8 cellular contexts compared by ENCODE assay signal in genomic region chr1:225653463-225654276, GRCh38. TPM values are rescaled to one million over a fixed set of nuclear protein-coding genes. Genes with fewer than 3 reads are reported as not detected.
DNase-seq lines count a peak whose midpoint lies in the region; ATAC-seq, FAIRE-seq and TF ChIP-seq lines count a peak whose summit lies in the region.

No MANE protein-coding gene starts in this region.

- H3K27me3 ChIP-seq in MG63 (no peaks in the 10 kb centered on the region), lower lobe of right lung (ENCODE audit: low read depth) (no peaks in the 10 kb centered on the region)

- H3K27ac Mint-ChIP-seq in activated B cell treated with CpG ODN at 0.5 μM for 24 hours, result peak overlapping the region; percentile 24
- H3K27ac Mint-ChIP-seq in effector memory CD8-positive, alpha-beta T cell, result peak overlapping the region in 1 of 2 donors; percentile 3
- H3K27ac Mint-ChIP-seq in stimulated activated naive CD8-positive, alpha-beta T cell treated with anti-CD3 and anti-CD28 coated beads, Interleukin-15, Interleukin-2, amounts not matched to agents 100 ng/mL and 50 ng/mL, for 24 hours, result no peak overlapping the region

- H3K36me3 ChIP-seq in MG63 (peaks cover 18% of the 10 kb centered on the region), lower lobe of right lung (no peaks in the 10 kb centered on the region)

- CTCF ChIA-PET in activated B cell treated with CpG ODN at 0.5 μM for 24 hours (lab: Charles Lee), result no interaction called here

- intact Hi-C loops in activated B cell treated with CpG ODN at 0.5 μM for 24 hours (cut with micrococcal nuclease) (loop anchor here (2.0 to 10.0 kb wide), 5 partner anchors 99 to 271 kb away; partner anchors contain the start of genes PYCR2 and SRP9), lower lobe of right lung (cut with DNase I) (no loop called here)

- H3K27me3 Mint-ChIP-seq in activated B cell treated with CpG ODN at 0.5 μM for 24 hours, result peaks cover 9% of the 10 kb centered on the region
- H3K27me3 Mint-ChIP-seq in effector memory CD8-positive, alpha-beta T cell, result peaks cover 31 to 33% of the 10 kb centered on the region in 2 donors
- H3K27me3 Mint-ChIP-seq in stimulated activated naive CD8-positive, alpha-beta T cell treated with anti-CD3 and anti-CD28 coated beads, Interleukin-15, Interleukin-2, amounts not matched to agents 100 ng/mL and 50 ng/mL, for 24 hours, result peaks cover 52% of the 10 kb centered on the region

- H3K27ac ChIP-seq in lower lobe of right lung, result peak overlapping the region; percentile 91

- peaks cover 31% of the 10 kb centered on the region for H3K4me1 ChIP-seq in lower lobe of right lung

- DNase-seq in Ammon's horn (ENCODE audit: low spot score) (peak; percentile 77), MG63 (peak; percentile 84), activated B cell treated with CpG ODN at 0.5 μM for 24 hours (peak; percentile 43), lower lobe of right lung (peak; percentile 69), GM19239 (ENCODE audit: insufficient read length, low spot score) (no peak)
- DNase-seq in effector memory CD8-positive, alpha-beta T cell, result peak in 1 of 3 experiments; percentile 6

- FAIRE-seq in GM19239 (lab: Jason Lieb, UNC), result no peak

- POLR2A ChIA-PET in activated B cell treated with CpG ODN at 0.5 μM for 24 hours (lab: Charles Lee), result interaction anchor here (2.0 kb wide), 1 partner anchor 124 kb away, joined by 10 read pairs; the partner anchor contains the start of gene SRP9

- H3K4me3 ChIP-seq in MG63, result peak overlapping the region; percentile 72
- H3K4me3 ChIP-seq in lower lobe of right lung, result peak overlapping the region; percentile 82

- peak; percentile 34 for ATAC-seq in GM19351 (IDR thresholded peaks at IDR 0.05; ENCODE audit: unreplicated experiment)
- ATAC-seq in activated B cell treated with CpG ODN at 0.5 μM for 24 hours (ENCODE audit: low read depth), result peak; percentile 60
- peak; percentile 43 for ATAC-seq in effector memory CD8-positive, alpha-beta T cell (replicated peaks)
- peak; percentile 68 to 72 for ATAC-seq in lower lobe of right lung

- no peaks in the 10 kb centered on the region for H3K9me3 ChIP-seq in MG63
- H3K9me3 ChIP-seq in lower lobe of right lung, result no peaks in the 10 kb centered on the region

- no peak for TF ChIP-seq CTCF in activated B cell treated with CpG ODN at 0.5 μM for 24 hours (IDR thresholded peaks at IDR 0.05)
- no peak for TF ChIP-seq CTCF in lower lobe of right lung (IDR thresholded peaks at IDR 0.05)

- H3K4me3 Mint-ChIP-seq in activated B cell treated with CpG ODN at 0.5 μM for 24 hours, result peak overlapping the region; percentile 78
- H3K4me3 Mint-ChIP-seq in effector memory CD8-positive, alpha-beta T cell, result peak overlapping the region; percentile 64 to 65
- H3K4me3 Mint-ChIP-seq in stimulated activated naive CD8-positive, alpha-beta T cell treated with anti-CD3 and anti-CD28 coated beads, Interleukin-15, Interleukin-2, amounts not matched to agents 100 ng/mL and 50 ng/mL, for 24 hours, result peak overlapping the region; percentile 76

- H3K9me3 Mint-ChIP-seq in activated B cell treated with CpG ODN at 0.5 μM for 24 hours, result no peaks in the 10 kb centered on the region
- H3K9me3 Mint-ChIP-seq in effector memory CD8-positive, alpha-beta T cell, result no peaks in the 10 kb centered on the region
- no peaks in the 10 kb centered on the region for H3K9me3 Mint-ChIP-seq in stimulated activated naive CD8-positive, alpha-beta T cell treated with anti-CD3 and anti-CD28 coated beads, Interleukin-15, Interleukin-2, amounts not matched to agents 100 ng/mL and 50 ng/mL, for 24 hours

- peaks cover 5% of the 10 kb centered on the region for H3K36me3 Mint-ChIP-seq in activated B cell treated with CpG ODN at 0.5 μM for 24 hours (ENCODE audit: low read depth)
- peaks cover 3% of the 10 kb centered on the region for H3K36me3 Mint-ChIP-seq in effector memory CD8-positive, alpha-beta T cell (ENCODE audit: insufficient read depth)
- H3K36me3 Mint-ChIP-seq in stimulated activated naive CD8-positive, alpha-beta T cell treated with anti-CD3 and anti-CD28 coated beads, Interleukin-15, Interleukin-2, amounts not matched to agents 100 ng/mL and 50 ng/mL, for 24 hours (ENCODE audit: low read depth), result no peaks in the 10 kb centered on the region

- H3K4me1 Mint-ChIP-seq in activated B cell treated with CpG ODN at 0.5 μM for 24 hours, result peaks cover 16% of the 10 kb centered on the region
- H3K4me1 Mint-ChIP-seq in effector memory CD8-positive, alpha-beta T cell (ENCODE audit: low read depth in 2 of 2), result peaks cover 8 to 13% of the 10 kb centered on the region in 2 donors
- H3K4me1 Mint-ChIP-seq in stimulated activated naive CD8-positive, alpha-beta T cell treated with anti-CD3 and anti-CD28 coated beads, Interleukin-15, Interleukin-2, amounts not matched to agents 100 ng/mL and 50 ng/mL, for 24 hours (ENCODE audit: low read depth), result peaks cover 15% of the 10 kb centered on the region

RNA-seq across cellular contexts. Expression of gene ENAH, which starts 0.7 kb away (rescaled TPM):
- 121 and 171 TPM in 2 replicates for total RNA-seq in MG63 (2014; rRNA removed; shearing (Covaris generic); ENCODE audit: low replicate concordance)
- total RNA-seq in activated B cell treated with CpG ODN at 0.5 μM for 24 hours (1.2 and 1.4 TPM in 2 replicates), lower lobe of right lung (51.4 TPM)

Comparison
In these comparisons a context has a peak if more than half of its experiments do, and no peak if none do; other contexts are left out.
1. RNA of gene ENAH, which starts 0.7 kb away (total RNA-seq): 121 to 171 TPM in MG63 and 51.4 TPM in lower lobe of right lung (single experiment); 1.2 to 1.4 TPM in activated B cell treated with CpG ODN at 0.5 μM for 24 hours; every median in the first group is over 10 times any median in the second.
2. Peak in every context shown above with its lines, with median percentiles within 50 percentile points of each other: ATAC-seq and H3K4me3 Mint-ChIP-seq.